17 cellular contexts compared by ENCODE assay signal in the genomic region with DNA sequence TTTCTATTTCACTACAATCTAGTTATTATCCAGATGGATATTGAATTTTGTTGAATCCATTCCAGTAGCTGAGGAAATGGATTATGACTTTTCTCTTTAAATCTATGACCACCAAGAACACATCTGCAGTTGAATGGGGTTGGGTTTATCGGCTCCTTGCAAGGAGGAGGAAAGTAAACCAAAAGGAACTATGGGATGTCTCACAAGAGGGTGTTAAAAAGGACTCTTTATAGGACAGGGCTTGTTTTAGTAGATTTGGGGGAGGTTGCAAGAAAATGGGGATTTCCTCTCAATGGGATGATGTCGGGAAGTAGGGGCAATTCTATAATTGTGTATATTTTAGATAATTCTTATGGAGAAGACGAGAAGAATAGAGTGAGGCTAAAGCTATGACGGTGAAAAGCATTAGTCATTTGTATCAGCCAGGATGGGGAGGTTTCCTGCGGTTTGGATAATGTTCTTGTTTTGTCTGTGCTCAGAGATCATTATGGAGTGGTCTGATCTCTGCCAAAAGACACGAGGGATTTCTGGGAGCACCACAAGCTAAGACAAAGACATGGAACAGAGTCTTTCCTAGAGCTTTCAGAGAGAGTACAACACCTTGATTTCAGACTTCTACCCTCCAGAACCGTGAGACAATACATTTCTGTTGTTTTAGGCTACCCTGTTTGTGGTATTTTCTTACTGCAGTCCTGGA. TPM values are rescaled to one million over a fixed set of nuclear protein-coding genes. Genes with fewer than 3 reads are reported as not detected.
A peak's percentile ranks its signal among the peaks of the same experiment; 100 is the strongest.
DNase-seq lines count a peak whose midpoint lies in the region; ATAC-seq, FAIRE-seq and TF ChIP-seq lines count a peak whose summit lies in the region.
"Had no signal": no experiment of that assay in that cellular context is flagged by ENCODE, and none has a peak within 500 bp of the region (broad histone marks: within the 10 kb centered on the region; RNA-seq: fewer than 3 reads in every experiment).

No MANE protein-coding gene starts in this region.

- H3K9ac ChIP-seq in mammary epithelial cell (ENCODE audit: insufficient read depth, low read length) (no peak overlapping the region), endothelial cell of umbilical vein (replicated peaks; ENCODE audit: extremely low read depth, insufficient read depth, low read length) (no peak overlapping the region)

- BruUV-seq in MCF 10A (replicated peaks; lab: Mats Ljungman, UMichigan) (no TSS peak), mammary epithelial cell (replicated peaks; lab: Mats Ljungman, UMichigan) (no TSS peak), endothelial cell of umbilical vein (replicated peaks; lab: Mats Ljungman, UMichigan) (no TSS peak)

- no peaks in the 10 kb centered on the region for H3K27me3 ChIP-seq in mammary epithelial cell (ENCODE audit: insufficient read depth, low read length)
- no peaks in the 10 kb centered on the region for H3K27me3 ChIP-seq in endothelial cell of umbilical vein (ENCODE audit: control insufficient read depth in 2 of 2, insufficient read depth in 2 of 2, low read length in 2 of 2)
- no peaks in the 10 kb centered on the region for H3K27me3 ChIP-seq in suprapubic skin
- H3K27me3 ChIP-seq: breast epithelium had no signal

- POLR2A ChIA-PET in MCF 10A (lab: Yijun Ruan, JAX) (no interaction called here), endothelial cell of umbilical vein (lab: Charles Lee) (no interaction called here)

- no peak overlapping the region for H3K4me3 ChIP-seq in mammary epithelial cell (replicated peaks in 1 of 3; ENCODE audit: insufficient read depth in 1 of 3, low read depth in 2 of 3, low read length in 3 of 3)
- H3K4me3 ChIP-seq in endothelial cell of umbilical vein (replicated peaks in 1 of 3; ENCODE audit: insufficient read depth in 1 of 3, low read depth in 1 of 3, low read length in 3 of 3): no peak overlapping the region
- H3K4me3 ChIP-seq in suprapubic skin: no peak overlapping the region
- H3K4me3 ChIP-seq: breast epithelium, heart right ventricle had no signal

- H4K20me1 ChIP-seq in mammary epithelial cell (ENCODE audit: insufficient read depth, low read length) (no peaks in the 10 kb centered on the region), endothelial cell of umbilical vein (replicated peaks; ENCODE audit: control insufficient read depth, extremely low read depth, insufficient read depth, low read length) (no peaks in the 10 kb centered on the region)

- FAIRE-seq in RCC 7860 (lab: Jason Lieb, UNC): peak; percentile 97
- FAIRE-seq in endothelial cell of umbilical vein (lab: Jason Lieb, UNC): no peak
- no peak for FAIRE-seq in urothelium cell line (lab: Jason Lieb, UNC)
- FAIRE-seq: HTR-8/SVneo had no signal

- no peak for TF ChIP-seq POLR2A in endothelial cell of umbilical vein (IDR thresholded peaks at IDR 0.05; ENCODE audit: low read depth, low read length)
- no peak for TF ChIP-seq POLR2A in suprapubic skin (IDR thresholded peaks at IDR 0.05)

- no peaks in the 10 kb centered on the region for H3K27me3 Mint-ChIP-seq in MCF 10A (ENCODE audit: insufficient read depth, unreplicated experiment)

- H3K4me3 Mint-ChIP-seq in MCF 10A (ENCODE audit: unreplicated experiment): no peak overlapping the region

- CTCF ChIA-PET in MCF 10A (lab: Yijun Ruan, JAX): interaction anchor here (0.6 to 1.0 kb wide), 3 partner anchors 131 to 580 kb away, joined by 3 to 4 read pairs (median 3); no protein-coding TSS in a partner anchor
- CTCF ChIA-PET in mammary epithelial cell (lab: Charles Lee; ENCODE audit: low non-redundant PET): no interaction called here
- CTCF ChIA-PET in endothelial cell of umbilical vein (lab: Charles Lee): interaction anchor here (1.1 kb wide), 1 partner anchor 11 kb away, joined by 3 read pairs; no protein-coding TSS in a partner anchor

- peaks cover 7% of the 10 kb centered on the region for H3K36me3 Mint-ChIP-seq in MCF 10A (ENCODE audit: insufficient read depth, unreplicated experiment)

- no peak for ATAC-seq in HG03571 (IDR thresholded peaks at IDR 0.05; ENCODE audit: unreplicated experiment)
- ATAC-seq: heart right ventricle had no signal

- intact Hi-C loops in MCF 10A (cut with micrococcal nuclease) (no loop called here), mammary epithelial cell (cut with micrococcal nuclease) (no loop called here), endothelial cell of umbilical vein (cut with micrococcal nuclease) (no loop called here)

- dilution Hi-C loops in mammary epithelial cell (cut with HindIII; ENCODE audit: low sequenced_read_pairs) (no loop called here), endothelial cell of umbilical vein (cut with MboI; ENCODE audit: extremely low pct_ligation_motif_present, low sequenced_read_pairs) (no loop called here)

- H3K27ac ChIP-seq in mammary epithelial cell (ENCODE audit: insufficient read depth, low read depth, low read length) (no peak overlapping the region), endothelial cell of umbilical vein (ENCODE audit: insufficient read depth, low read depth, low read length) (peak overlapping the region; percentile 18), suprapubic skin (no peak overlapping the region)
- H3K27ac ChIP-seq: breast epithelium had no signal

- H3K4me2 ChIP-seq in mammary epithelial cell (ENCODE audit: insufficient read depth, low read depth, low read length) (no peak overlapping the region), endothelial cell of umbilical vein (ENCODE audit: insufficient read depth, low read length) (peak overlapping the region; percentile 49)

- peaks cover 2% of the 10 kb centered on the region for H3K4me1 ChIP-seq in mammary epithelial cell (ENCODE audit: insufficient read depth, low read length)
- peaks cover 5% of the 10 kb centered on the region for H3K4me1 ChIP-seq in endothelial cell of umbilical vein (ENCODE audit: control insufficient read depth, extremely low read depth, insufficient read depth, low read length)
- peaks cover 11% of the 10 kb centered on the region for H3K4me1 ChIP-seq in suprapubic skin
- H3K4me1 ChIP-seq: breast epithelium had no signal

- no peak for TF ChIP-seq CTCF in MCF 10A (IDR thresholded peaks at IDR 0.05; ENCODE audit: unreplicated experiment)
- TF ChIP-seq CTCF in mammary epithelial cell (conservative IDR thresholded peaks at IDR 0.05 in 1 of 2, IDR thresholded peaks at IDR 0.05 in 1 of 2; ENCODE audit: extremely low read depth in 1 of 2, insufficient read depth in 1 of 2, low read depth in 1 of 2, low read length in 2 of 2): no peak
- TF ChIP-seq CTCF in endothelial cell of umbilical vein (IDR thresholded peaks at IDR 0.05; ENCODE audit: extremely low read depth in 1 of 2, insufficient read depth in 1 of 2, low read depth in 1 of 2, low read length in 2 of 2): no peak
- no peak for TF ChIP-seq CTCF in suprapubic skin (IDR thresholded peaks at IDR 0.05)

- TF ChIP-seq EP300 in suprapubic skin (IDR thresholded peaks at IDR 0.05): no peak

- WGBS in mammary epithelial cell (ENCODE audit: low coverage, missing lambda C conversion rate): 51% methylated on average over 7 of the region's 7 CpGs
- WGBS in suprapubic skin: 57% methylated on average over 7 of the region's 7 CpGs

- H3K4me1 Mint-ChIP-seq in MCF 10A (ENCODE audit: insufficient read depth, unreplicated experiment): peaks cover 19% of the 10 kb centered on the region

- no peaks in the 10 kb centered on the region for H3K36me3 ChIP-seq in mammary epithelial cell (ENCODE audit: insufficient read depth, low read length)
- no peaks in the 10 kb centered on the region for H3K36me3 ChIP-seq in endothelial cell of umbilical vein (ENCODE audit: control insufficient read depth in 2 of 2, extremely low read depth in 1 of 2, insufficient read depth in 2 of 2, low read length in 2 of 2)
- no peaks in the 10 kb centered on the region for H3K36me3 ChIP-seq in suprapubic skin
- H3K36me3 ChIP-seq: breast epithelium, heart right ventricle had no signal

- H3K9me1 ChIP-seq in endothelial cell of umbilical vein (replicated peaks; ENCODE audit: control insufficient read depth, extremely low read depth, insufficient read depth, low read length): no peaks in the 10 kb centered on the region

- no peaks in the 10 kb centered on the region for H3K9me3 Mint-ChIP-seq in MCF 10A (ENCODE audit: unreplicated experiment)

- in situ Hi-C loops in mammary epithelial cell (cut with MboI; ENCODE audit: low sequenced_read_pairs in 2 of 2): no loop called here

- H3K9me3 ChIP-seq in mammary epithelial cell (replicated peaks; ENCODE audit: insufficient read depth, low read length) (no peaks in the 10 kb centered on the region), endothelial cell of umbilical vein (replicated peaks; ENCODE audit: control insufficient read depth, insufficient read depth, low read length) (no peaks in the 10 kb centered on the region), suprapubic skin (no peaks in the 10 kb centered on the region)
- H3K9me3 ChIP-seq: breast epithelium, heart right ventricle had no signal

- peak overlapping the region; percentile 87 for H3K27ac Mint-ChIP-seq in MCF 10A (ENCODE audit: low read depth, unreplicated experiment)

- H3K79me2 ChIP-seq in mammary epithelial cell (ENCODE audit: insufficient read depth, low read length): no peaks in the 10 kb centered on the region
- no peaks in the 10 kb centered on the region for H3K79me2 ChIP-seq in endothelial cell of umbilical vein (ENCODE audit: control insufficient read depth, insufficient read depth, low read length)

- peak; percentile 44 for DNase-seq in MCF 10A (ENCODE audit: unreplicated experiment)
- DNase-seq in mammary epithelial cell: no peak
- peak; percentile 91 for DNase-seq in RCC 7860 (ENCODE audit: low spot score)
- DNase-seq in endothelial cell of umbilical vein (ENCODE audit: low read depth, low spot score): peak; percentile 35
- DNase-seq in urothelium cell line (ENCODE audit: low spot score): peak; percentile 25
- DNase-seq in suprapubic skin (ENCODE audit: low spot score in 2 of 2): no peak
- no peak for DNase-seq in anterior cingulate cortex (lab: John Stamatoyannopoulos, UW)
- DNase-seq: activated CD4-positive, alpha-beta T cell treated with anti-CD3 and anti-CD28 coated beads, Interleukin-2, amount 50 U/mL, for 48 hours; DMS 273 treated with DMSO at 0.1 percent for 48 hours; heart right ventricle; NCI-H774; Right ventricle myocardium superior; stimulated activated CD4-positive, alpha-beta T cell treated with anti-CD3 and anti-CD28 coated beads, Interleukin-15, amount 100 ng/mL, for 24 hours; T1000 had no signal

- no peak overlapping the region for H2AFZ ChIP-seq in mammary epithelial cell (ENCODE audit: low read depth, low read length)
- peak overlapping the region; percentile 50 for H2AFZ ChIP-seq in endothelial cell of umbilical vein (ENCODE audit: low read depth, low read length)

RNA-seq across cellular contexts. Expression of a gene that starts 5.3 kb away (rescaled TPM):
- total RNA-seq in MCF 10A (2022): 8.4 and 10.1 TPM in 2 replicates
- 10 to 100 TPM in 1 of 2 donors, under 1 TPM in 1; 0.73 to 18.0 TPM for total RNA-seq in mammary epithelial cell
- polyA plus RNA-seq in mammary epithelial cell: 0.93 TPM
- polyA minus RNA-seq in mammary epithelial cell: 0.26 TPM
- total RNA-seq in endothelial cell of umbilical vein: 0.39 TPM in 1 of 2 replicates, not detected in the other
- polyA plus RNA-seq in endothelial cell of umbilical vein: 0.72 TPM in 2 replicates
- 0.65 and 0.82 TPM in 2 replicates for polyA plus RNA-seq in endothelial cell of umbilical vein (2011; cell fraction: cytosol; rRNA removed)
- 0.24 TPM in 1 of 2 replicates, not detected in the other for polyA plus RNA-seq in endothelial cell of umbilical vein (2011; cell fraction: nucleus; rRNA removed)
- polyA plus RNA-seq in endothelial cell of umbilical vein (2012): 1.6 and 2.1 TPM in 2 replicates
- 0.32 and 2.1 TPM in 2 replicates for polyA minus RNA-seq in endothelial cell of umbilical vein
- 38.1 TPM for polyA minus RNA-seq in endothelial cell of umbilical vein (2011; cell fraction: cytosol; rRNA and poly(A)+ RNA removed)
- 1.3 and 1.9 TPM in 2 replicates for polyA minus RNA-seq in endothelial cell of umbilical vein (2011; cell fraction: nucleus; rRNA and poly(A)+ RNA removed)
- 10 to 100 TPM in 3 of 4 donors, 1 to 10 TPM in 1; 7.9 to 29.0 (median 22.5) TPM for total RNA-seq in suprapubic skin

RNA-seq across cellular contexts. Expression of a gene that starts 5.4 kb away (rescaled TPM):
- 3.5 and 3.6 TPM in 2 replicates for total RNA-seq in MCF 10A (2022)
- 1 to 10 TPM; 1.6 to 8.3 TPM for total RNA-seq in mammary epithelial cell
- polyA plus RNA-seq in mammary epithelial cell: 1.2 TPM
- polyA minus RNA-seq in mammary epithelial cell: 5.7 TPM
- 0.69 TPM in 1 of 2 replicates, not detected in the other for total RNA-seq in endothelial cell of umbilical vein
- polyA plus RNA-seq in endothelial cell of umbilical vein: 0.24 and 0.33 TPM in 2 replicates
- 0.18 and 0.25 TPM in 2 replicates for polyA plus RNA-seq in endothelial cell of umbilical vein (2011; cell fraction: cytosol; rRNA removed)
- 0.06 and 0.66 TPM in 2 replicates for polyA plus RNA-seq in endothelial cell of umbilical vein (2011; cell fraction: nucleus; rRNA removed)
- 1.4 and 1.6 TPM in 2 replicates for polyA plus RNA-seq in endothelial cell of umbilical vein (2012)
- polyA minus RNA-seq in endothelial cell of umbilical vein: 1.1 and 2.4 TPM in 2 replicates
- polyA minus RNA-seq in endothelial cell of umbilical vein (2011; cell fraction: cytosol; rRNA and poly(A)+ RNA removed): 10.3 TPM
- 0.63 and 0.87 TPM in 2 replicates for polyA minus RNA-seq in endothelial cell of umbilical vein (2011; cell fraction: nucleus; rRNA and poly(A)+ RNA removed)
- total RNA-seq in suprapubic skin: 10 to 100 TPM; 10.4 to 16.5 (median 13.1) TPM

RNA-seq across cellular contexts. Expression of a gene that starts 23.5 kb away (rescaled TPM):
- total RNA-seq in MCF 10A (2022) (not detected in 2 replicates), mammary epithelial cell (under 1 TPM in 1 of 2 donors, not detected in 1; 0.17 TPM), endothelial cell of umbilical vein (not detected in 2 replicates), suprapubic skin (10 to 100 TPM; 12.8 to 23.4 (median 16.5) TPM)
- polyA plus RNA-seq in mammary epithelial cell (0.23 TPM), endothelial cell of umbilical vein (0.24 TPM in 1 of 2 replicates, not detected in the other)
- polyA minus RNA-seq in mammary epithelial cell (not detected), endothelial cell of umbilical vein (0.57 TPM in 1 of 2 replicates, not detected in the other)
- not detected in 2 replicates for polyA plus RNA-seq in endothelial cell of umbilical vein (2011; cell fraction: cytosol; rRNA removed)
- polyA plus RNA-seq in endothelial cell of umbilical vein (2011; cell fraction: nucleus; rRNA removed): not detected in 2 replicates
- 0.98 TPM in 1 of 2 replicates, not detected in the other for polyA plus RNA-seq in endothelial cell of umbilical vein (2012)
- not detected for polyA minus RNA-seq in endothelial cell of umbilical vein (2011; cell fraction: cytosol; rRNA and poly(A)+ RNA removed)
- not detected in 2 replicates for polyA minus RNA-seq in endothelial cell of umbilical vein (2011; cell fraction: nucleus; rRNA and poly(A)+ RNA removed)

RNA-seq across cellular contexts. Expression of a gene that starts 50.7 kb away (rescaled TPM):
- total RNA-seq in MCF 10A (2022) (80.8 and 83.0 TPM in 2 replicates), mammary epithelial cell (10 to 100 TPM in 1 of 2 donors, 1 to 10 TPM in 1; 5.6 to 33.5 TPM), endothelial cell of umbilical vein (139 and 140 TPM in 2 replicates), suprapubic skin (10 to 100 TPM; 56.1 to 75.5 (median 73.7) TPM)
- polyA plus RNA-seq in mammary epithelial cell (3.9 TPM), endothelial cell of umbilical vein (108 and 116 TPM in 2 replicates)
- polyA minus RNA-seq in mammary epithelial cell (4.7 TPM), endothelial cell of umbilical vein (62.8 and 65.7 TPM in 2 replicates)
- 75.8 and 97.4 TPM in 2 replicates for polyA plus RNA-seq in endothelial cell of umbilical vein (2011; cell fraction: cytosol; rRNA removed)
- 109 and 118 TPM in 2 replicates for polyA plus RNA-seq in endothelial cell of umbilical vein (2011; cell fraction: nucleus; rRNA removed)
- polyA plus RNA-seq in endothelial cell of umbilical vein (2012): 79.2 and 83.8 TPM in 2 replicates
- polyA minus RNA-seq in endothelial cell of umbilical vein (2011; cell fraction: cytosol; rRNA and poly(A)+ RNA removed): 54.0 TPM
- polyA minus RNA-seq in endothelial cell of umbilical vein (2011; cell fraction: nucleus; rRNA and poly(A)+ RNA removed): 37.4 and 48.4 TPM in 2 replicates

Comparison
In these comparisons a context has a peak if more than half of its experiments do, and no peak if none do; other contexts are left out.
1. DNase-seq: peak in MCF 10A (single experiment), RCC 7860 (single experiment), endothelial cell of umbilical vein (single experiment) and urothelium cell line (single experiment); none in mammary epithelial cell (single experiment), suprapubic skin (0 of 2) and anterior cingulate cortex (0 of 58).
2. RNA of a gene that starts 23.5 kb away (total RNA-seq): 12.8 to 23.4 TPM in suprapubic skin; 0.17 TPM in mammary epithelial cell, not detected in MCF 10A and not detected in endothelial cell of umbilical vein; every median in the first group is over 10 times any median in the second.